In the genomic region with DNA sequence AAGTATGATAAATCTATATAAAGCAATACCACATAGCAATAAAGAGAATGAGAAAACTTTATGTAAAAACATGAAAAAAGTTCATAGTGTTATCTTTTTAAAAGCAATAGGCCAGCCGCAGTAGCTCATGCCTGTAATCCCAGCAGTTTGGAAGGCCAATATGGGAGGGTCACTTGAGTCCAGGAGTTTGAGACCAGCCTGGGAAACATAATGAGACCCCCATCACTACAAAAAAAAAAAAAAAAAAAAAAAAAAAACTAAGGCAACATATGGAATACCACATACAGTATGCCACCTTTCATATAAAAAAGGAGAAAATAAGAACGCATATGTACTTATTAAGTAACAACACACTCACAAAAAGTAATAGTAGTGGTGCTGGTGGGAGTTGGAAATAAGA, we compare ENCODE assay signal across 11 cellular contexts.
"Had no signal": no experiment of that assay in that cellular context is flagged by ENCODE, and none has a peak within 500 bp of the region (broad histone marks: within the 10 kb centered on the region; RNA-seq: fewer than 3 reads in every experiment).

No MANE protein-coding gene starts in this region.

- H3K27ac ChIP-seq: GM23248 had no signal

- H3K4me2 ChIP-seq: GM23338 had no signal

- H2AFZ ChIP-seq: GM23248, GM23338 had no signal

- H3K9me3 ChIP-seq: HAP-1 had no signal

- FAIRE-seq: H1, H54 had no signal

- H3K36me3 ChIP-seq: HAP-1 had no signal

- H3K4me3 ChIP-seq: GM23248, GM23338, HAP-1 had no signal

- H3K9ac ChIP-seq: GM23248 had no signal

- DNase-seq: GM23248, GOT3, H7, H9, HCEC 1CT, HFFc6 had no signal

- ATAC-seq: GM23338, HCT116 had no signal
